In genomic region chr11:110366234-110366633, GRCh38 we compare ENCODE assay signal across 12 cellular contexts.
A peak's percentile ranks its signal among the peaks of the same experiment; 100 is the strongest.
DNase-seq lines count a peak whose midpoint lies in the region; ATAC-seq, FAIRE-seq and TF ChIP-seq lines count a peak whose summit lies in the region.
"Had no signal": no experiment of that assay in that cellular context is flagged by ENCODE, and none has a peak within 500 bp of the region (broad histone marks: within the 10 kb centered on the region; RNA-seq: fewer than 3 reads in every experiment).

No MANE protein-coding gene starts in this region.

- TF ChIP-seq CTCF in CD8-positive, alpha-beta T cell (IDR thresholded peaks at IDR 0.05): no peak

- no peaks in the 10 kb centered on the region for H3K36me3 Mint-ChIP-seq in stimulated activated naive CD8-positive, alpha-beta T cell treated with anti-CD3 and anti-CD28 coated beads, Interleukin-15, Interleukin-2, amounts not matched to agents 100 ng/mL and 50 ng/mL, for 24 hours (ENCODE audit: low read depth)
- H3K36me3 Mint-ChIP-seq in CD8-positive, alpha-beta T cell: no peaks in the 10 kb centered on the region
- H3K36me3 Mint-ChIP-seq: naive thymus-derived CD8-positive, alpha-beta T cell had no signal

- no peak overlapping the region for H3K4me3 Mint-ChIP-seq in stimulated activated naive CD8-positive, alpha-beta T cell treated with anti-CD3 and anti-CD28 coated beads, Interleukin-15, Interleukin-2, amounts not matched to agents 100 ng/mL and 50 ng/mL, for 24 hours
- no peak overlapping the region for H3K4me3 Mint-ChIP-seq in CD8-positive, alpha-beta T cell
- H3K4me3 Mint-ChIP-seq: naive thymus-derived CD8-positive, alpha-beta T cell had no signal

- H3K27ac Mint-ChIP-seq in stimulated activated naive CD8-positive, alpha-beta T cell treated with anti-CD3 and anti-CD28 coated beads, Interleukin-15, Interleukin-2, amounts not matched to agents 100 ng/mL and 50 ng/mL, for 24 hours: peak overlapping the region; percentile 16
- H3K27ac Mint-ChIP-seq in CD8-positive, alpha-beta T cell: no peak overlapping the region
- H3K27ac Mint-ChIP-seq: naive thymus-derived CD8-positive, alpha-beta T cell had no signal

- H3K4me3 ChIP-seq in CD8-positive, alpha-beta T cell (ENCODE audit: low read depth, low read length): no peak overlapping the region
- no peak overlapping the region for H3K4me3 ChIP-seq in small intestine (ENCODE audit: low read depth in 1 of 2, low read length in 2 of 2)

- H3K4me1 Mint-ChIP-seq in stimulated activated naive CD8-positive, alpha-beta T cell treated with anti-CD3 and anti-CD28 coated beads, Interleukin-15, Interleukin-2, amounts not matched to agents 100 ng/mL and 50 ng/mL, for 24 hours (ENCODE audit: low read depth): no peaks in the 10 kb centered on the region
- no peaks in the 10 kb centered on the region for H3K4me1 Mint-ChIP-seq in CD8-positive, alpha-beta T cell (ENCODE audit: low read depth)
- H3K4me1 Mint-ChIP-seq: naive thymus-derived CD8-positive, alpha-beta T cell had no signal

- ATAC-seq in stimulated activated naive CD8-positive, alpha-beta T cell treated with anti-CD3 and anti-CD28 coated beads, Interleukin-15, Interleukin-2, amounts not matched to agents 100 U/mL and 50 U/mL, for 24 hours: no peak
- ATAC-seq in CD8-positive, alpha-beta T cell: no peak
- ATAC-seq: naive thymus-derived CD8-positive, alpha-beta T cell had no signal

- no peaks in the 10 kb centered on the region for H3K9me3 Mint-ChIP-seq in stimulated activated naive CD8-positive, alpha-beta T cell treated with anti-CD3 and anti-CD28 coated beads, Interleukin-15, Interleukin-2, amounts not matched to agents 100 ng/mL and 50 ng/mL, for 24 hours
- no peaks in the 10 kb centered on the region for H3K9me3 Mint-ChIP-seq in CD8-positive, alpha-beta T cell
- H3K9me3 Mint-ChIP-seq: naive thymus-derived CD8-positive, alpha-beta T cell had no signal

- 65% methylated on average over 5 of the region's 5 CpGs for WGBS in small intestine, 3 donors

- peaks cover 6% of the 10 kb centered on the region for H3K27me3 Mint-ChIP-seq in stimulated activated naive CD8-positive, alpha-beta T cell treated with anti-CD3 and anti-CD28 coated beads, Interleukin-15, Interleukin-2, amounts not matched to agents 100 ng/mL and 50 ng/mL, for 24 hours
- H3K27me3 Mint-ChIP-seq in CD8-positive, alpha-beta T cell (ENCODE audit: low read depth): no peaks in the 10 kb centered on the region

- H3K27ac ChIP-seq in CD8-positive, alpha-beta T cell (ENCODE audit: low read depth, low read length): no peak overlapping the region
- H3K27ac ChIP-seq in small intestine (ENCODE audit: low read depth in 1 of 2, low read length in 1 of 2): no peak overlapping the region
- H3K27ac ChIP-seq: C4-2B had no signal

- H3K27me3 ChIP-seq in CD8-positive, alpha-beta T cell (ENCODE audit: insufficient read depth, low read length): no peaks in the 10 kb centered on the region
- H3K27me3 ChIP-seq in small intestine (ENCODE audit: control insufficient read depth in 2 of 2, insufficient read depth in 2 of 2, low read length in 2 of 2): no peaks in the 10 kb centered on the region

- intact Hi-C loops in CD8-positive, alpha-beta T cell (cut with DNase I, micrococcal nuclease): loop anchor here in 1 of 2 experiments (2.0 kb wide), 1 partner anchor 165 kb away; no protein-coding TSS in a partner anchor

- no peaks in the 10 kb centered on the region for H3K36me3 ChIP-seq in CD8-positive, alpha-beta T cell (ENCODE audit: insufficient read depth, low read length)
- no peaks in the 10 kb centered on the region for H3K36me3 ChIP-seq in small intestine (ENCODE audit: control insufficient read depth in 2 of 2, insufficient read depth in 2 of 2, low read length in 2 of 2)

- H3K9me3 ChIP-seq in CD8-positive, alpha-beta T cell (ENCODE audit: low read length): no peaks in the 10 kb centered on the region
- no peaks in the 10 kb centered on the region for H3K9me3 ChIP-seq in small intestine (ENCODE audit: control insufficient read depth, low read depth)

- POLR2A ChIA-PET in CD8-positive, alpha-beta T cell (lab: Charles Lee): no interaction called here

- FAIRE-seq in small intestine (lab: Jason Lieb, UNC): no peak

- no peaks in the 10 kb centered on the region for H3K4me1 ChIP-seq in CD8-positive, alpha-beta T cell (ENCODE audit: insufficient read depth, low read length)
- H3K4me1 ChIP-seq in small intestine (ENCODE audit: control insufficient read depth in 2 of 2, insufficient read depth in 1 of 2, low read depth in 1 of 2, low read length in 1 of 2): no peaks in the 10 kb centered on the region

- CTCF ChIA-PET in CD8-positive, alpha-beta T cell (lab: Charles Lee): interaction anchor here (3.1 kb wide), 1 partner anchor 165 kb away, joined by 33 read pairs; no protein-coding TSS in a partner anchor

- no peak for DNase-seq in stimulated activated naive CD8-positive, alpha-beta T cell treated with anti-CD3 and anti-CD28 coated beads, Interleukin-15, Interleukin-2, amounts not matched to agents 100 U/mL and 50 U/mL, for 24 hours
- DNase-seq in amniotic epithelial cell (ENCODE audit: low read depth) (peak; percentile 58), left kidney (ENCODE audit: low read depth, low spot score) (peak; percentile 38), EL (no peak), GM19238 (ENCODE audit: insufficient read length, low spot score) (no peak), small intestine (no peak)
- DNase-seq in CD8-positive, alpha-beta T cell: no peak
- DNase-seq: H7; naive thymus-derived CD8-positive, alpha-beta T cell; NK-92 treated with Interleukin-12 subunit alpha and Interleukin-12 subunit beta, amount 100 ng/mL, for 24 hours had no signal

Comparison
In these comparisons a context has a peak if more than half of its experiments do, and no peak if none do; other contexts are left out.
1. DNase-seq: peak in amniotic epithelial cell (single experiment) and left kidney (single experiment); none in stimulated activated naive CD8-positive, alpha-beta T cell treated with anti-CD3 and anti-CD28 coated beads, Interleukin-15, Interleukin-2, amounts not matched to agents 100 U/mL and 50 U/mL, for 24 hours (single experiment), EL (single experiment), GM19238 (single experiment), CD8-positive, alpha-beta T cell (0 of 7) and small intestine (single experiment).